Comparison of ENCODE assay signal across 1 cellular context in the genomic region with DNA sequence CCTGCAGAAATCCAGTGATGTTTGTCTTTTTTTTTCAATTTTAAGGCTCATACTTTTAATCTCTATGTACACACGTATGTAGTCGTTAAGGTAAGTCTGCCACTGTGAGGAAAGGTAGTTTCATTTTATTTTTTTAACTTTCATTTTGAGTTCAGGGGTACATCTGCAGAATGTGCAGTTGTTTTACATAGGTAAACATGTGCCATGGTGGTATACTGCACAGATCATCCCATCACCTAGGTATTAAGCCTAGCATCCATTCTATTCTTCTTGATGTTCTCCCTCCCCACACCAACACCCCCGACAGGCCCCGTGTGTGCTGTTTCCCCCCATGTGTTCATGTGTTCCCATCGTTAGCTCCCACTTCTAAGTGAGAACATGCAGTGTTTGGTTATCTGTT.
TF ChIP-seq lines count a peak whose summit lies in the region.

No MANE protein-coding gene starts in this region.

TF ChIP-seq in HCT116, 20 proteins besides CTCF, POLR2A, EP300 and RAD21 (continued from another document):
- TF ChIP-seq, protein P1, sequence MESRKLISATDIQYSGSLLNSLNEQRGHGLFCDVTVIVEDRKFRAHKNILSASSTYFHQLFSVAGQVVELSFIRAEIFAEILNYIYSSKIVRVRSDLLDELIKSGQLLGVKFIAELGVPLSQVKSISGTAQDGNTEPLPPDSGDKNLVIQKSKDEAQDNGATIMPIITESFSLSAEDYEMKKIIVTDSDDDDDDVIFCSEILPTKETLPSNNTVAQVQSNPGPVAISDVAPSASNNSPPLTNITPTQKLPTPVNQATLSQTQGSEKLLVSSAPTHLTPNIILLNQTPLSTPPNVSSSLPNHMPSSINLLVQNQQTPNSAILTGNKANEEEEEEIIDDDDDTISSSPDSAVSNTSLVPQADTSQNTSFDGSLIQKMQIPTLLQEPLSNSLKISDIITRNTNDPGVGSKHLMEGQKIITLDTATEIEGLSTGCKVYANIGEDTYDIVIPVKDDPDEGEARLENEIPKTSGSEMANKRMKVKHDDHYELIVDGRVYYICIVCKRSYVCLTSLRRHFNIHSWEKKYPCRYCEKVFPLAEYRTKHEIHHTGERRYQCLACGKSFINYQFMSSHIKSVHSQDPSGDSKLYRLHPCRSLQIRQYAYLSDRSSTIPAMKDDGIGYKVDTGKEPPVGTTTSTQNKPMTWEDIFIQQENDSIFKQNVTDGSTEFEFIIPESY (IDR thresholded peaks at IDR 0.05; ENCODE audit: extremely low read depth, insufficient replicate concordance, low read length): no peak
- TF ChIP-seq YY1 (IDR thresholded peaks at IDR 0.05; ENCODE audit: extremely low read depth, insufficient replicate concordance, low read depth, low read length): no peak
TF ChIP-seq in HCT116: peak in this region for 0.
